15 cellular contexts compared by ENCODE assay signal in genomic region chr9:113559834-113560620, GRCh38.
DNase-seq lines count a peak whose midpoint lies in the region; ATAC-seq, FAIRE-seq and TF ChIP-seq lines count a peak whose summit lies in the region.
"Had no signal": no experiment of that assay in that cellular context is flagged by ENCODE, and none has a peak within 500 bp of the region (broad histone marks: within the 10 kb centered on the region; RNA-seq: fewer than 3 reads in every experiment).

No MANE protein-coding gene starts in this region.

- H4K20me1 ChIP-seq in IMR-90 (ENCODE audit: insufficient read depth, low read length) = no peaks in the 10 kb centered on the region
- no peaks in the 10 kb centered on the region for H4K20me1 ChIP-seq in HepG2 (ENCODE audit: insufficient read depth, low read length)

- ATAC-seq in IMR-90 (ENCODE audit: low read depth) (no peak), HepG2 (no peak), HG02678 (IDR thresholded peaks at IDR 0.05; ENCODE audit: unreplicated experiment) (no peak), HG03460 (IDR thresholded peaks at IDR 0.05; ENCODE audit: unreplicated experiment) (no peak)
- no peak for ATAC-seq in activated T-helper 17 cell treated with anti-CD3 and anti-CD28 coated beads, Interleukin-2, amount 50 U/mL, for 72 hours (replicated peaks)
- ATAC-seq in stimulated activated effector memory CD8-positive, alpha-beta T cell treated with anti-CD3 and anti-CD28 coated beads, Interleukin-12 subunit alpha, Interleukin-12 subunit beta, amount 100 ng/mL, for 72 hours = no peak
- ATAC-seq: activated T-cell treated with anti-CD3 and anti-CD28 coated beads, Interleukin-2, amount 50 U/mL, for 4 hours had no signal

- peak overlapping the region; percentile 56 for H3K27ac Mint-ChIP-seq in activated T-helper 17 cell treated with anti-CD3 and anti-CD28 coated beads, Interleukin-2, amount 50 U/mL, for 72 hours
- peak overlapping the region; percentile 88 for H3K27ac Mint-ChIP-seq in stimulated activated effector memory CD8-positive, alpha-beta T cell treated with anti-CD3 and anti-CD28 coated beads, Interleukin-12 subunit alpha, Interleukin-12 subunit beta, amount 100 ng/mL, for 72 hours
- peak overlapping the region in 1 of 7 donors; percentile 67 for H3K27ac Mint-ChIP-seq in CD14-positive monocyte

- no peak overlapping the region for H2BK20ac ChIP-seq in IMR-90 (ENCODE audit: low read depth, low read length)

- no peak overlapping the region for H3K4me3 Mint-ChIP-seq in activated T-helper 17 cell treated with anti-CD3 and anti-CD28 coated beads, Interleukin-2, amount 50 U/mL, for 72 hours
- H3K4me3 Mint-ChIP-seq in stimulated activated effector memory CD8-positive, alpha-beta T cell treated with anti-CD3 and anti-CD28 coated beads, Interleukin-12 subunit alpha, Interleukin-12 subunit beta, amount 100 ng/mL, for 72 hours = no peak overlapping the region
- H3K4me3 Mint-ChIP-seq in CD14-positive monocyte = no peak overlapping the region
- H3K4me3 Mint-ChIP-seq: activated T-cell treated with anti-CD3 and anti-CD28 coated beads, Interleukin-2, amount 50 U/mL, for 4 hours had no signal

- no peak overlapping the region for H3K9ac ChIP-seq in IMR-90 (ENCODE audit: low read depth, low read length)
- no peak overlapping the region for H3K9ac ChIP-seq in HepG2 (ENCODE audit: insufficient read depth, low read depth, low read length)
- H3K9ac ChIP-seq: GM23248 had no signal

- no peak overlapping the region for H3K56ac ChIP-seq in IMR-90 (ENCODE audit: extremely low read depth, insufficient read depth, low read length)

- peak overlapping the region; percentile 69; the same call in 1 of the 2 replicates for H2BK120ac ChIP-seq in IMR-90 (ENCODE audit: low read depth, low read length)

- TF ChIP-seq POLR2A in IMR-90 (IDR thresholded peaks at IDR 0.05; ENCODE audit: low read depth, low read length) = no peak
- no peak for TF ChIP-seq POLR2A in HepG2 (IDR thresholded peaks at IDR 0.05; ENCODE audit: insufficient read depth in 1 of 2, low read depth in 2 of 2, low read length in 2 of 2)

- no peak overlapping the region for H2BK5ac ChIP-seq in IMR-90 (ENCODE audit: low read depth, low read length, poor library complexity, severe bottlenecking)

- no peak overlapping the region for H4K91ac ChIP-seq in IMR-90 (ENCODE audit: insufficient read depth, low read depth, low read length)

- no peaks in the 10 kb centered on the region for H3K27me3 Mint-ChIP-seq in activated T-helper 17 cell treated with anti-CD3 and anti-CD28 coated beads, Interleukin-2, amount 50 U/mL, for 72 hours
- H3K27me3 Mint-ChIP-seq in CD14-positive monocyte (ENCODE audit: low read depth in 3 of 3) = peaks cover 0 to 6% (median 1%) of the 10 kb centered on the region in 3 donors

- H3K4me1 Mint-ChIP-seq in activated T-helper 17 cell treated with anti-CD3 and anti-CD28 coated beads, Interleukin-2, amount 50 U/mL, for 72 hours = peaks cover 20% of the 10 kb centered on the region
- H3K4me1 Mint-ChIP-seq in stimulated activated effector memory CD8-positive, alpha-beta T cell treated with anti-CD3 and anti-CD28 coated beads, Interleukin-12 subunit alpha, Interleukin-12 subunit beta, amount 100 ng/mL, for 72 hours = peaks cover 82% of the 10 kb centered on the region
- H3K4me1 Mint-ChIP-seq in CD14-positive monocyte = peaks cover 14% of the 10 kb centered on the region

- peaks cover 0 to 8% of the 10 kb centered on the region in 2 experiments; a peak in 1 of 4 replicates for H3K79me1 ChIP-seq in IMR-90 (ENCODE audit: low read depth in 1 of 2, low read length in 2 of 2)

- no peak overlapping the region for H3K18ac ChIP-seq in IMR-90 (ENCODE audit: low read depth, low read length)

- in situ Hi-C loops in IMR-90 (cut with MboI; ENCODE audit: low sequenced_read_pairs) (no loop called here), HepG2 (cut with HindIII; ENCODE audit: extremely low pct_ligation_motif_present, low pct_unique_long_range_greater_than_20kb) (no loop called here)

- no peak overlapping the region for H3K4me3 ChIP-seq in IMR-90 (ENCODE audit: insufficient read depth, low read depth, low read length)
- H3K4me3 ChIP-seq in HepG2 (replicated peaks in 1 of 3; ENCODE audit: insufficient read depth in 1 of 3, low read depth in 2 of 3, low read length in 3 of 3) = no peak overlapping the region
- H3K4me3 ChIP-seq: esophagus muscularis mucosa, GM23248, right lobe of liver had no signal

- H2AFZ ChIP-seq in IMR-90 (replicated peaks; ENCODE audit: low read length, poor library complexity) (no peak overlapping the region), HepG2 (ENCODE audit: low read length) (no peak overlapping the region)
- H2AFZ ChIP-seq: GM23248 had no signal

- no peak overlapping the region for H2AK9ac ChIP-seq in IMR-90 (replicated peaks; ENCODE audit: low read depth, low read length, poor library complexity)

- peaks cover 29% of the 10 kb centered on the region for H3K9me1 ChIP-seq in IMR-90 (ENCODE audit: insufficient read depth, low read length)

- H3K4ac ChIP-seq in IMR-90 (ENCODE audit: low read depth, low read length) = peak overlapping the region; percentile 71; the same call in 1 of the 2 replicates

- H3K23ac ChIP-seq in IMR-90 (ENCODE audit: low read depth, low read length) = no peak overlapping the region

- TF ChIP-seq CTCF in IMR-90 (conservative IDR thresholded peaks at IDR 0.05; ENCODE audit: low read depth, low read length) (no peak), HepG2 (CRISPR knock-in tag; IDR thresholded peaks at IDR 0.05) (no peak), CD14-positive monocyte (IDR thresholded peaks at IDR 0.05) (no peak)

- 0 out of 2 replicates have a peak overlapping the region, but pooled peaks have one; percentile 34 for H2AK5ac ChIP-seq in IMR-90 (ENCODE audit: low read depth, low read length)

- H3K4me1 ChIP-seq in IMR-90 (ENCODE audit: control insufficient read depth, insufficient read depth, low read length) = peaks cover 31% of the 10 kb centered on the region
- H3K4me1 ChIP-seq in HepG2 (ENCODE audit: insufficient read depth, low read length) = peaks cover 43% of the 10 kb centered on the region

- BruUV-seq in IMR-90 (replicated peaks; lab: Mats Ljungman, UMichigan) = no TSS peak
- BruUV-seq in HepG2 (replicated peaks; lab: Mats Ljungman, UMichigan) = no TSS peak

- WGBS in IMR-90 (ENCODE audit: extremely low coverage in 2 of 2, insufficient read length in 1 of 2), 2 experiments = 100% methylated on average over 1 of the region's 11 CpGs; no CpG with 5 or more reads in 1 of the 2 experiments
- whole genome bisulfite sequencing in HepG2 (ENCODE audit: low lambda C conversion rate) = 93% methylated on average over 9 of the region's 11 CpGs

- H3K9me3 ChIP-seq in IMR-90 (ENCODE audit: control insufficient read depth, insufficient read depth, low read length) (no peaks in the 10 kb centered on the region), HepG2 (ENCODE audit: low read length) (no peaks in the 10 kb centered on the region)
- H3K9me3 ChIP-seq: esophagus muscularis mucosa, right lobe of liver had no signal

- H3K27ac ChIP-seq in IMR-90 (ENCODE audit: insufficient read depth, low read length) (no peak overlapping the region), HepG2 (ENCODE audit: extremely low read length, insufficient read depth, low read length) (no peak overlapping the region)
- H3K27ac ChIP-seq: GM23248 had no signal

- H3K36me3 ChIP-seq in IMR-90 (ENCODE audit: control insufficient read depth, insufficient read depth, low read length) = no peaks in the 10 kb centered on the region
- no peaks in the 10 kb centered on the region; a peak in 3 of 5 replicates for H3K36me3 ChIP-seq in HepG2 (replicated peaks in 1 of 2; ENCODE audit: control insufficient read depth in 1 of 2, insufficient read depth in 2 of 2, low read length in 2 of 2)
- H3K36me3 ChIP-seq: esophagus muscularis mucosa, right lobe of liver had no signal

- no peaks in the 10 kb centered on the region for H3K9me3 Mint-ChIP-seq in activated T-helper 17 cell treated with anti-CD3 and anti-CD28 coated beads, Interleukin-2, amount 50 U/mL, for 72 hours
- no peaks in the 10 kb centered on the region for H3K9me3 Mint-ChIP-seq in stimulated activated effector memory CD8-positive, alpha-beta T cell treated with anti-CD3 and anti-CD28 coated beads, Interleukin-12 subunit alpha, Interleukin-12 subunit beta, amount 100 ng/mL, for 72 hours
- no peaks in the 10 kb centered on the region for H3K9me3 Mint-ChIP-seq in CD14-positive monocyte
- H3K9me3 Mint-ChIP-seq: activated T-cell treated with anti-CD3 and anti-CD28 coated beads, Interleukin-2, amount 50 U/mL, for 4 hours; naive B cell had no signal

- peaks cover 6% of the 10 kb centered on the region for H3K36me3 Mint-ChIP-seq in activated T-helper 17 cell treated with anti-CD3 and anti-CD28 coated beads, Interleukin-2, amount 50 U/mL, for 72 hours (ENCODE audit: low read depth)
- H3K36me3 Mint-ChIP-seq in stimulated activated effector memory CD8-positive, alpha-beta T cell treated with anti-CD3 and anti-CD28 coated beads, Interleukin-12 subunit alpha, Interleukin-12 subunit beta, amount 100 ng/mL, for 72 hours = peaks cover 9% of the 10 kb centered on the region
- H3K36me3 Mint-ChIP-seq in CD14-positive monocyte = no peaks in the 10 kb centered on the region
- H3K36me3 Mint-ChIP-seq: naive B cell had no signal

- H3K14ac ChIP-seq in IMR-90 (replicated peaks; ENCODE audit: low read depth, low read length) = no peak overlapping the region

- H4K5ac ChIP-seq in IMR-90 (ENCODE audit: low read depth, low read length) = no peak overlapping the region

- H2BK15ac ChIP-seq in IMR-90 (ENCODE audit: low read depth, low read length) = no peak overlapping the region

- TF ChIP-seq RAD21 in IMR-90 (IDR thresholded peaks at IDR 0.05; ENCODE audit: low read length) (no peak), HepG2 (CRISPR knock-in tag; IDR thresholded peaks at IDR 0.05) (no peak)

- POLR2A ChIA-PET in IMR-90 (lab: Charles Lee; ENCODE audit: unreplicated experiment) (interaction anchor here (0.6 kb wide), 1 partner anchor 94 kb away, joined by 4 read pairs; no protein-coding TSS in a partner anchor), HepG2 (lab: Yijun Ruan, JAX) (interaction anchor here (0.9 to 2.9 kb wide), 2 partner anchors 11 to 150 kb away, joined by 3 to 13 read pairs; partner anchors contain the start of genes C9orf43 and POLE3)

- H3K4me2 ChIP-seq in IMR-90 (ENCODE audit: low read depth, low read length) = no peak overlapping the region
- H3K4me2 ChIP-seq in HepG2 (ENCODE audit: low read depth, low read length) = no peak overlapping the region

- H3K27me3 ChIP-seq in IMR-90 (ENCODE audit: control insufficient read depth, insufficient read depth, low read length) (no peaks in the 10 kb centered on the region), HepG2 (ENCODE audit: control insufficient read depth in 1 of 2, insufficient read depth in 2 of 2, low read length in 2 of 2) (no peaks in the 10 kb centered on the region)
- H3K27me3 ChIP-seq: esophagus muscularis mucosa, right lobe of liver had no signal

- H3K79me2 ChIP-seq in HepG2 (ENCODE audit: insufficient read depth, low read length) = no peaks in the 10 kb centered on the region

- intact Hi-C loops in IMR-90 (cut with micrococcal nuclease) = no loop called here
- intact Hi-C loops in HepG2 (cut with micrococcal nuclease; ENCODE audit: unreplicated experiment) = no loop called here
- intact Hi-C loops in CD14-positive monocyte (cut with micrococcal nuclease) = no loop called here

- TF ChIP-seq EP300 in HepG2 (IDR thresholded peaks at IDR 0.05; ENCODE audit: low read depth in 2 of 2, low read length in 2 of 2) (no peak), HepG2 (CRISPR knock-in tag; IDR thresholded peaks at IDR 0.05; ENCODE audit: borderline replicate concordance) (no peak)

- DNase-seq in IMR-90 (no peak), HepG2 (ENCODE audit: low spot score) (no peak), CD14-positive monocyte (ENCODE audit: low spot score) (no peak)
- DNase-seq in stimulated activated effector memory CD8-positive, alpha-beta T cell treated with anti-CD3 and anti-CD28 coated beads, Interleukin-12 subunit alpha, Interleukin-12 subunit beta, amount 100 ng/mL, for 72 hours (ENCODE audit: low spot score in 2 of 2) = no peak
- DNase-seq: activated T-cell treated with anti-CD3 and anti-CD28 coated beads, Interleukin-2, amount 50 U/mL, for 4 hours; naive B cell; NCI-H1930; stimulated activated CD4-positive, alpha-beta T cell treated with anti-CD3 and anti-CD28 coated beads, Interleukin-2, amount 100 ng/mL, for 48 hours; stimulated activated CD8-positive, alpha-beta memory T cell treated with anti-CD3 and anti-CD28 coated beads, Interleukin-4, amount 100 ng/mL, for 48 hours had no signal

- dilution Hi-C loops in IMR-90 (cut with HindIII; ENCODE audit: low sequenced_read_pairs, unreplicated experiment) = no loop called here

- no peak overlapping the region; a peak in 1 of 4 replicates for H4K8ac ChIP-seq in IMR-90 (ENCODE audit: low read depth in 2 of 2, low read length in 2 of 2)

- FAIRE-seq in HepG2 (lab: Jason Lieb, UNC) = no peak

- CTCF ChIA-PET in IMR-90 (lab: Yijun Ruan, JAX) = interaction anchor here (0.9 kb wide), 1 partner anchor 9 kb away, joined by 3 read pairs; no protein-coding TSS in a partner anchor
- CTCF ChIA-PET in HepG2 (lab: Yijun Ruan, JAX; ENCODE audit: low intra/inter-chr PET ratio, low total read pairs) = no interaction called here
